ENCODE assay signal across 20 cellular contexts in genomic region chr7:149836434-149836833, GRCh38.
"Had no signal": no experiment of that assay in that cellular context is flagged by ENCODE, and none has a peak within 500 bp of the region (broad histone marks: within the 10 kb centered on the region; RNA-seq: fewer than 3 reads in every experiment).

No MANE protein-coding gene starts in this region.

- DNase-seq: effector CD8-positive, alpha-beta T cell; effector memory CD8-positive, alpha-beta T cell; endodermal cell; erythroblast; esophagus squamous epithelium; foreskin melanocyte; gastrocnemius medialis; glutamatergic neuron; heart right ventricle; hippocampal formation; left cardiac atrium; left lung; left ventricle myocardium superior; lower lobe of right lung; mesenchymal stem cell; mucosa of descending colon; naive B cell had no signal

- H3K4me3 ChIP-seq: coronary artery, esophagus squamous epithelium, gastrocnemius medialis, heart right ventricle, left lung, lower lobe of right lung, mucosa of descending colon had no signal

- H3K27me3 ChIP-seq: gastrocnemius medialis, left lung had no signal

- H3K36me3 ChIP-seq: esophagus squamous epithelium, gastrocnemius medialis, heart right ventricle, left lung, lower lobe of right lung had no signal

- H3K9me3 ChIP-seq: esophagus squamous epithelium, gastrocnemius medialis, heart right ventricle, left lung, lower lobe of right lung, mucosa of descending colon had no signal

- H3K27ac ChIP-seq: coronary artery, epithelial cell of prostate, esophagus squamous epithelium, gastrocnemius medialis, heart right ventricle, left lung, lower lobe of right lung had no signal

- ATAC-seq: effector memory CD8-positive, alpha-beta T cell; esophagus mucosa; gastrocnemius medialis; heart right ventricle; left cardiac atrium; left lung; left ventricle myocardium superior; lower lobe of right lung; mucosa of descending colon had no signal
